1 cellular context compared by ENCODE assay signal in genomic region chr12:45670339-45671065, GRCh38.
TF ChIP-seq lines count a peak whose summit lies in the region.

No MANE protein-coding gene starts in this region.

TF ChIP-seq in GM23338, 12 proteins besides CTCF, POLR2A, EP300 and RAD21 (continued from another document):
- TF ChIP-seq NANOG (IDR thresholded peaks at IDR 0.05; ENCODE audit: borderline replicate concordance) (no peak), EZH2phosphoT487 (IDR thresholded peaks at IDR 0.05; ENCODE audit: unreplicated experiment) (no peak), ZNF331 (CRISPR knock-in tag; IDR thresholded peaks at IDR 0.05; ENCODE audit: low read depth) (no peak), REST (IDR thresholded peaks at IDR 0.05; ENCODE audit: unreplicated experiment) (no peak), JUNB (IDR thresholded peaks at IDR 0.05; ENCODE audit: unreplicated experiment) (no peak), ZNF114 (CRISPR knock-in tag; IDR thresholded peaks at IDR 0.05) (no peak)
